ENCODE assay signal across 8 cellular contexts in the genomic region with DNA sequence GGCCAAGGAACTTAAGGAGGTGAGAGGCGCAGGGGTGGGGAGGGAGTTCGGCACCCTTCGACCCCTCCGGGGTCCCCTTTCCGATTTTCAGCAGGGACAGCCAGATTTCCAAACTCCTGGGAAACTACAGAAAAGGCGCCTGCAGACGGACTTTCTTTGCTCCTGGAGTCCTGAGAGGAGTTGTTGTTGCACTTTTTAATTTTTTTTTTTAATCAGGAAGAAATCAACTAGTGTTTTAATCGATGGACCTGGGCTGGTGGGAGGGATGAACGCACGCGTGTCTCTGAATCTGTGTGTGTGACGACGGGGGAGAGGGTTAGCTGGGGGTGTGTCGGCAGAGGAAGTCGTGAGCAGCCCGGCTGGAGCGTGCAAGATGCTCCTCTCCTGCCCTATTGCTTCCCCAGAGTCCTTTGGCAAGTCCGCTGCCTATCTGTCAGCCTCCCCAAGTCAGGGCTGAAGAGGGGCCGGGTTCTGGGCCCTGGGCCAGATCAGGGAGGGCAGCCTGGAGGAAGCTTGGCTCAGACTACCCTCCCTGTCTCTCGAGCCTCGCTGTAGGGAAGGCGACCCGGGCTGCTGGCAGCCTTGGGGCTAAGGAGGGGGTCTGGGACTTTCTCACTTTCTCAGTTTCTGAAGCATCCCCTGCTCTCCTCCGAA. TPM values are rescaled to one million over a fixed set of nuclear protein-coding genes. Genes with fewer than 3 reads are reported as not detected.
DNase-seq lines count a peak whose midpoint lies in the region; ATAC-seq and TF ChIP-seq lines count a peak whose summit lies in the region.

No MANE protein-coding gene starts in this region.

- no peaks in the 10 kb centered on the region for H3K9me3 Mint-ChIP-seq in activated CD8-positive, alpha-beta T cell treated with anti-CD3 and anti-CD28 coated beads, Interleukin-2, amount 10 ng/mL, durations not matched to agents 7 days and 5 days (ENCODE audit: insufficient read depth)

- H3K27me3 Mint-ChIP-seq in activated CD8-positive, alpha-beta T cell treated with anti-CD3 and anti-CD28 coated beads, Interleukin-2, amount 10 ng/mL, durations not matched to agents 7 days and 5 days (ENCODE audit: low read depth), result peaks cover 46% of the 10 kb centered on the region

- no peak overlapping the region for H3K27ac Mint-ChIP-seq in activated CD8-positive, alpha-beta T cell treated with anti-CD3 and anti-CD28 coated beads, Interleukin-2, amount 10 ng/mL, durations not matched to agents 7 days and 5 days

- peaks cover 17% of the 10 kb centered on the region for H3K4me1 Mint-ChIP-seq in activated CD8-positive, alpha-beta T cell treated with anti-CD3 and anti-CD28 coated beads, Interleukin-2, amount 10 ng/mL, durations not matched to agents 7 days and 5 days (ENCODE audit: low read depth)

- peak; percentile 47 for ATAC-seq in activated CD8-positive, alpha-beta T cell treated with anti-CD3 and anti-CD28 coated beads, Interleukin-2, amount 10 ng/mL, durations not matched to agents 7 days and 5 days
- peak; percentile 60 for ATAC-seq in omental fat pad (ENCODE audit: low FRiP score)
- no peak for ATAC-seq in HG03442 (IDR thresholded peaks at IDR 0.05; ENCODE audit: unreplicated experiment)
- ATAC-seq in GM21447 (IDR thresholded peaks at IDR 0.05; ENCODE audit: unreplicated experiment), result no peak

- H3K4me3 Mint-ChIP-seq in activated CD8-positive, alpha-beta T cell treated with anti-CD3 and anti-CD28 coated beads, Interleukin-2, amount 10 ng/mL, durations not matched to agents 7 days and 5 days, result peak overlapping the region; percentile 56

- POLR2A ChIA-PET in activated CD8-positive, alpha-beta T cell treated with anti-CD3 and anti-CD28 coated beads, Interleukin-2, amount 10 ng/mL, durations not matched to agents 7 days and 5 days (lab: Charles Lee), result no interaction called here

- CTCF ChIA-PET in activated CD8-positive, alpha-beta T cell treated with anti-CD3 and anti-CD28 coated beads, Interleukin-2, amount 10 ng/mL, durations not matched to agents 7 days and 5 days (lab: Charles Lee), result no interaction called here

- DNase-seq in Ammon's horn (ENCODE audit: low spot score) (peak; percentile 48), HCEC 1CT (peak; percentile 79), glomerular visceral epithelial cell (ENCODE audit: extremely low spot score) (peak; percentile 58), omental fat pad (ENCODE audit: low spot score) (no peak), DMS114 treated with DMSO at 0.1 percent for 48 hours (lab: John Stamatoyannopoulos, UW; ENCODE audit: unreplicated experiment) (no peak)
- DNase-seq in activated CD8-positive, alpha-beta T cell treated with anti-CD3 and anti-CD28 coated beads, Interleukin-2, amount 10 ng/mL, durations not matched to agents 7 days and 5 days, result no peak

- no peaks in the 10 kb centered on the region for H3K36me3 Mint-ChIP-seq in activated CD8-positive, alpha-beta T cell treated with anti-CD3 and anti-CD28 coated beads, Interleukin-2, amount 10 ng/mL, durations not matched to agents 7 days and 5 days (ENCODE audit: low read depth)

- TF ChIP-seq CTCF in omental fat pad (IDR thresholded peaks at IDR 0.05), result no peak

RNA-seq across cellular contexts. Expression of a gene that starts 0.7 kb away (rescaled TPM):
- total RNA-seq in activated CD8-positive, alpha-beta T cell treated with anti-CD3 and anti-CD28 coated beads, Interleukin-2, amount 10 ng/mL, durations not matched to agents 7 days and 5 days, result not detected
- 1 to 10 TPM; 1.9 to 8.4 (median 2.7) TPM for total RNA-seq in omental fat pad

Comparison
In these comparisons a context has a peak if more than half of its experiments do, and no peak if none do; other contexts are left out.
1. DNase-seq: peak in Ammon's horn (single experiment), HCEC 1CT (single experiment) and glomerular visceral epithelial cell (single experiment); none in activated CD8-positive, alpha-beta T cell treated with anti-CD3 and anti-CD28 coated beads, Interleukin-2, amount 10 ng/mL, durations not matched to agents 7 days and 5 days (single experiment), omental fat pad (single experiment) and DMS114 treated with DMSO at 0.1 percent for 48 hours (single experiment).
2. ATAC-seq: peak in activated CD8-positive, alpha-beta T cell treated with anti-CD3 and anti-CD28 coated beads, Interleukin-2, amount 10 ng/mL, durations not matched to agents 7 days and 5 days (single experiment) and omental fat pad (single experiment); none in HG03442 (single experiment) and GM21447 (single experiment).